8 cellular contexts compared by ENCODE assay signal in the genomic region with DNA sequence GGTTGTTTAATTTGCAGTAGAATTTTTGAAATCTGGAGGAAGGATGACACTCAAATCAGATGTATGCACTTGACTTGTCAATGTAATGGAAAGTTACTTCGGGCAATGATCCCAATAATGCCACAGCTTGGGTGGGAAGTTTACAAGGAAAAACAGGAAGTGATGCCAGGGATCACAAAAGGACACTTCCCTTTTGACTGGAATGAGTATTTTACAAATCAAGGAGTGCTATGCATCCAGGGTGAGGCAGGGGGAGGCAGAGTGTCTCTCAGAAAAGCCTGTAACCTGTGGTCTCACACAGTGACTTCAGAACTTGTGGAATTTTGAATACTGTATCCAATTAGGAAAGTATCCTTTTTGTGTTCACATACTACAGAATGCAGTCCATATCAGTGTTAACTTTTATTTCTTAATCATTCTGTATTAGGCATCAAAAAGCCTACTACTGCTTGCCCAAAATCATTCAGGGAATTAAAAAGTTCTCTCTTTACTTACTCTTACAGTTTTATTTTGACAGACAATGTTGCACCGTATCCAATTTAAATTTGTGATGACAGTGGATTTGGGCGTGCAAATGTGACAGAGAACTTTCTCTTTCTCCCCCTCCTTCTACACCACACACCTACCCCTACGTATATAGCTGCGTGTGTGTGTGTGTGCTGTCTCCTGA.
A peak's percentile ranks its signal among the peaks of the same experiment; 100 is the strongest.
DNase-seq lines count a peak whose midpoint lies in the region; ATAC-seq and TF ChIP-seq lines count a peak whose summit lies in the region.

No MANE protein-coding gene starts in this region.

- H3K27ac Mint-ChIP-seq in WTC11 (peak overlapping the region; percentile 85), type B pancreatic cell (no peak overlapping the region)

- in situ Hi-C loops in Caki2 (cut with HindIII; ENCODE audit: low pct_unique_long_range_greater_than_20kb, low sequenced_read_pairs), result no loop called here
- in situ Hi-C loops in KBM-7 (cut with MboI; ENCODE audit: low pct_unique_long_range_greater_than_20kb, low sequenced_read_pairs), result no loop called here

- ATAC-seq in WTC11 (peak; percentile 100), HG02798 (IDR thresholded peaks at IDR 0.05; ENCODE audit: poor library complexity, unreplicated experiment) (no peak), GM18909 (IDR thresholded peaks at IDR 0.05; ENCODE audit: poor library complexity, unreplicated experiment) (no peak)

- POLR2A ChIA-PET in WTC11 (lab: Charles Lee), result no interaction called here

- H3K36me3 Mint-ChIP-seq in WTC11 (peaks cover 11% of the 10 kb centered on the region), type B pancreatic cell (no peaks in the 10 kb centered on the region)

- H3K27me3 Mint-ChIP-seq in WTC11 (ENCODE audit: low read depth) (no peaks in the 10 kb centered on the region), type B pancreatic cell (no peaks in the 10 kb centered on the region)

- CTCF ChIA-PET in WTC11 (lab: Charles Lee), result interaction anchor here (0.8 to 1.7 kb wide), 5 partner anchors 37 to 451 kb away, joined by 3 to 7 read pairs (median 4); partner anchors contain the start of gene MECOM

- H3K9me3 Mint-ChIP-seq in WTC11, result peaks cover 11% of the 10 kb centered on the region
- no peaks in the 10 kb centered on the region for H3K9me3 Mint-ChIP-seq in type B pancreatic cell

- H3K4me3 Mint-ChIP-seq in WTC11 (no peak overlapping the region), type B pancreatic cell (no peak overlapping the region)

- H3K4me1 Mint-ChIP-seq in WTC11, result peaks cover 5% of the 10 kb centered on the region
- peaks cover 4% of the 10 kb centered on the region for H3K4me1 Mint-ChIP-seq in type B pancreatic cell (ENCODE audit: unreplicated experiment)

- peak; percentile 46 for TF ChIP-seq CTCF in WTC11 (IDR thresholded peaks at IDR 0.05)
- TF ChIP-seq CTCF in type B pancreatic cell (conservative IDR thresholded peaks at IDR 0.05), result peak; percentile 75

- DNase-seq in Caki2 (ENCODE audit: low read depth) (peak; percentile 61), KBM-7 (peak; percentile 28), WTC11 (ENCODE audit: low spot score) (peak; percentile 52), iPS-NIHi7 (ENCODE audit: extremely low spot score) (peak; percentile 72), type B pancreatic cell (ENCODE audit: extremely low spot score, unreplicated experiment) (no peak)
- no peak for DNase-seq in activated CD4-positive, alpha-beta T cell treated with anti-CD3 and anti-CD28 coated beads for 48 hours

TF ChIP-seq in WTC11, 78 proteins besides CTCF, POLR2A, EP300 and RAD21:
- TF ChIP-seq NR3C1 (CRISPR knock-in tag; conservative IDR thresholded peaks at IDR 0.05; ENCODE audit: low read depth) (no peak), IRF1 (CRISPR knock-in tag; IDR thresholded peaks at IDR 0.05) (no peak), FOXK1 (CRISPR knock-in tag; IDR thresholded peaks at IDR 0.05) (0 out of 2 replicates have a peak, but pooled peaks have one; percentile 21), NFYB (CRISPR knock-in tag; conservative IDR thresholded peaks at IDR 0.05; ENCODE audit: low read depth) (no peak), ELF4 (CRISPR knock-in tag; IDR thresholded peaks at IDR 0.05; ENCODE audit: low read depth) (no peak), NFE2L1 (CRISPR knock-in tag; IDR thresholded peaks at IDR 0.05) (no peak)

Comparison
In these comparisons a context has a peak if more than half of its experiments do, and no peak if none do; other contexts are left out.
1. DNase-seq: peak in Caki2 (single experiment), KBM-7 (single experiment), WTC11 (single experiment) and iPS-NIHi7 (single experiment); none in type B pancreatic cell (single experiment) and activated CD4-positive, alpha-beta T cell treated with anti-CD3 and anti-CD28 coated beads for 48 hours (single experiment).